Comparison of ENCODE assay signal across 8 cellular contexts in genomic region chr12:95117178-95117599, GRCh38. TPM values are rescaled to one million over a fixed set of nuclear protein-coding genes. Genes with fewer than 3 reads are reported as not detected.
DNase-seq lines count a peak whose midpoint lies in the region; ATAC-seq and TF ChIP-seq lines count a peak whose summit lies in the region.

No MANE protein-coding gene starts in this region.

- no peak overlapping the region for H3K27ac ChIP-seq in right atrium auricular region
- H3K27ac ChIP-seq in gastrocnemius medialis, result peak overlapping the region in 2 of 4 donors; percentile 22 to 59

- H3K4me3 ChIP-seq in GM06990 (replicated peaks; ENCODE audit: low read depth, low read length) (no peak overlapping the region), right atrium auricular region (no peak overlapping the region), gastrocnemius medialis (no peak overlapping the region)

- H3K4me1 ChIP-seq in right atrium auricular region (peaks cover 0 to 25% of the 10 kb centered on the region in 2 donors), gastrocnemius medialis (peaks cover 16 to 23% of the 10 kb centered on the region in 2 donors)

- peak; percentile 41 for DNase-seq in GM06990 (ENCODE audit: extremely low read depth, insufficient read length)
- peak; percentile 46 for DNase-seq in HEK293T (ENCODE audit: extremely low spot score)
- peak; percentile 79 for DNase-seq in NCI-H1105 treated with DMSO at 0.1 percent for 48 hours (lab: John Stamatoyannopoulos, UW)
- DNase-seq in T follicular helper cell (ENCODE audit: low read depth), result peak; percentile 52
- peak; percentile 22 for DNase-seq in amniotic stem cell (lab: John Stamatoyannopoulos, UW)
- DNase-seq in right atrium auricular region (ENCODE audit: low spot score), result peak; percentile 68
- peak; percentile 32 to 53 for DNase-seq in gastrocnemius medialis
- no peak for DNase-seq in HK-2 (ENCODE audit: unreplicated experiment)

- H3K27me3 ChIP-seq in GM06990 (replicated peaks; ENCODE audit: control insufficient read depth, insufficient read depth, low read length) (no peaks in the 10 kb centered on the region), right atrium auricular region (no peaks in the 10 kb centered on the region), gastrocnemius medialis (no peaks in the 10 kb centered on the region)

- POLR2A ChIA-PET in HEK293T (lab: Yijun Ruan, JAX), result interaction anchor here (0.9 to 1.0 kb wide), 2 partner anchors 148 to 417 kb away, joined by 3 read pairs; no protein-coding TSS in a partner anchor

- TF ChIP-seq CTCF in GM06990 (IDR thresholded peaks at IDR 0.05; ENCODE audit: insufficient read depth, low read length, poor library complexity, severe bottlenecking) (peak; percentile 54), right atrium auricular region (IDR thresholded peaks at IDR 0.05) (peak; percentile 44 to 83), gastrocnemius medialis (IDR thresholded peaks at IDR 0.05 in 4 of 5, conservative IDR thresholded peaks at IDR 0.05 in 1 of 5) (peak; percentile 52 to 80 (median 72))

- H3K9me3 ChIP-seq in right atrium auricular region (no peaks in the 10 kb centered on the region), gastrocnemius medialis (no peaks in the 10 kb centered on the region)

- no peak for TF ChIP-seq POLR2A in gastrocnemius medialis (IDR thresholded peaks at IDR 0.05)

- ATAC-seq in gastrocnemius medialis, result peak; percentile 87 to 92

- in situ Hi-C loops in gastrocnemius medialis (cut with MboI; ENCODE audit: low sequenced_read_pairs in 4 of 4), result loop anchor here (5.0 to 10.0 kb wide), 2 partner anchors 220 to 418 kb away; no protein-coding TSS in a partner anchor

- CTCF ChIA-PET in HEK293T (lab: Yijun Ruan, JAX), result interaction anchor here (0.7 to 2.0 kb wide), 9 partner anchors 10 to 429 kb away, joined by 3 to 9 read pairs (median 4); partner anchors contain the start of gene VEZT

- H3K36me3 ChIP-seq in GM06990 (ENCODE audit: control insufficient read depth, insufficient read depth, low read length) (no peaks in the 10 kb centered on the region; the same call in 1 of the 2 replicates), right atrium auricular region (no peaks in the 10 kb centered on the region), gastrocnemius medialis (no peaks in the 10 kb centered on the region)

- intact Hi-C loops in gastrocnemius medialis (cut with DNase I; ENCODE audit: low total_unique reads), result loop anchor here (1.0 kb wide), 3 partner anchors 101 to 417 kb away; no protein-coding TSS in a partner anchor

TF ChIP-seq in HEK293T, 16 proteins besides CTCF, POLR2A, EP300 and RAD21:
- no peak for TF ChIP-seq SP1 (IDR thresholded peaks at IDR 0.05)
- TF ChIP-seq HDGF (IDR thresholded peaks at IDR 0.05; ENCODE audit: borderline replicate concordance), result no peak
- peak; percentile 57 for TF ChIP-seq ZNF384 (IDR thresholded peaks at IDR 0.05)
- TF ChIP-seq ELF4 (IDR thresholded peaks at IDR 0.05), result no peak
- TF ChIP-seq NFRKB (IDR thresholded peaks at IDR 0.05), result no peak

RNA-seq across cellular contexts. Expression of gene NR2C1, which starts 43.8 kb away (rescaled TPM):
- total RNA-seq in right atrium auricular region, result 10 to 100 TPM; 26.4 to 34.6 TPM
- 10 to 100 TPM; 16.2 to 48.8 (median 22.5) TPM for total RNA-seq in gastrocnemius medialis
